30 cellular contexts compared by ENCODE assay signal in genomic region chr20:52078289-52078688, GRCh38.
"Had no signal": no experiment of that assay in that cellular context is flagged by ENCODE, and none has a peak within 500 bp of the region (broad histone marks: within the 10 kb centered on the region; RNA-seq: fewer than 3 reads in every experiment).

No MANE protein-coding gene starts in this region.

- H3K9me3 ChIP-seq: adrenal gland, Peyer's patch, SJSA1, SK-N-SH had no signal

- DNase-seq: activated CD4-positive, alpha-beta T cell treated with anti-CD3 and anti-CD28 coated beads for 36 hours; activated CD4-positive, alpha-beta T cell treated with anti-CD3 and anti-CD28 coated beads, Interleukin-2, amount 10 ng/mL, durations not matched to agents 7 days and 5 days; activated CD4-positive, alpha-beta T cell treated with anti-CD3 and anti-CD28 coated beads, Interleukin-2, amount 50 U/mL, for 48 hours; activated CD8-positive, alpha-beta T cell treated with anti-CD3 and anti-CD28 coated beads, Interleukin-2, amount 10 ng/mL, durations not matched to agents 7 days and 5 days; activated gamma-delta T cell; activated naive CD4-positive, alpha-beta T cell treated with Interleukin-2 at 50 U/mL for 16 hours; activated naive CD8-positive, alpha-beta T cell treated with anti-CD3 and anti-CD28 coated beads, Interleukin-2, amount 10 ng/mL, durations not matched to agents 7 days and 5 days; activated T-cell treated with anti-CD3 and anti-CD28 coated beads, Interleukin-2, amount 50 U/mL, for 24 hours; adrenal gland; anterior cingulate cortex; caudate nucleus; Karpas-422; NCI-H1105; NCI-H1436; NCI-H1694; NCI-H1930; NCI-H2081 treated with DMSO at 0.1 percent for 48 hours; NCI-H2171; NCI-H510A; NCI-H526; NCI-H748 treated with DMSO at 0.1 percent for 48 hours; NK-92 treated with Interleukin-12 subunit alpha and Interleukin-12 subunit beta, amount 100 ng/mL, for 24 hours; PC-3; Peyer's patch; RPMI8226; SHP77 treated with DMSO at 0.1 percent for 48 hours; SK-N-SH had no signal

- ATAC-seq: activated CD4-positive, alpha-beta T cell treated with anti-CD3 and anti-CD28 coated beads for 36 hours; activated CD4-positive, CD25-positive, alpha-beta regulatory T cell treated with anti-CD3 and anti-CD28 coated beads, Interleukin-2, amount 50 U/mL, for 24 hours; activated CD8-positive, alpha-beta T cell treated with anti-CD3 and anti-CD28 coated beads, Interleukin-2, amount 10 ng/mL, durations not matched to agents 7 days and 5 days; PC-3; WTC11 had no signal

- H3K27ac ChIP-seq: adrenal gland, Peyer's patch, SJSA1 had no signal

- H3K4me3 ChIP-seq: adrenal gland, Peyer's patch, SJSA1 had no signal

- H3K27me3 ChIP-seq: adrenal gland, Peyer's patch, SJSA1 had no signal

- H3K36me3 ChIP-seq: adrenal gland, Peyer's patch, SJSA1 had no signal

- H3K4me2 ChIP-seq: SK-N-SH had no signal

- H3K9ac ChIP-seq: SK-N-SH had no signal

- H3K4me1 ChIP-seq: adrenal gland, Peyer's patch had no signal
